Comparison of ENCODE assay signal across 13 cellular contexts in genomic region chr22:48744283-48744641, GRCh38.
"Had no signal": no experiment of that assay in that cellular context is flagged by ENCODE, and none has a peak within 500 bp of the region (broad histone marks: within the 10 kb centered on the region; RNA-seq: fewer than 3 reads in every experiment).

No MANE protein-coding gene starts in this region.

- H3K36me3 ChIP-seq: adrenal gland had no signal

- H3K27ac ChIP-seq: adrenal gland had no signal

- ATAC-seq: left colon, natural killer cell, SK-N-SH treated with all-trans-retinoic acid at 6 μM for 48 hours had no signal

- H3K9me3 ChIP-seq: adrenal gland had no signal

- H3K4me1 ChIP-seq: adrenal gland had no signal

- H3K27me3 ChIP-seq: adrenal gland, tibial nerve had no signal

- DNase-seq: activated CD4-positive, alpha-beta T cell treated with anti-CD3 and anti-CD28 coated beads, Interleukin-2, amount 10 ng/mL, durations not matched to agents 7 days and 5 days; activated naive CD4-positive, alpha-beta T cell treated with anti-CD3 and anti-CD28 coated beads, Interleukin-2, amount 50 U/mL, for 16 hours; central memory CD4-positive, alpha-beta T cell; hypothalamus; immature natural killer cell; left colon; natural killer cell; occipital lobe; SHP77 had no signal

- H3K4me3 ChIP-seq: adrenal gland, tibial nerve had no signal

- H3K27me3 Mint-ChIP-seq: activated CD4-positive, alpha-beta T cell treated with anti-CD3 and anti-CD28 coated beads, Interleukin-2, amount 10 ng/mL, durations not matched to agents 7 days and 5 days; dendritic cell treated with granulocyte-macrophage colony-stimulating factor and Interleukin-4, amounts not matched to agents 40 ng/mL and 50 ng/mL, for 4 days had no signal

- H3K4me3 Mint-ChIP-seq: activated CD4-positive, alpha-beta T cell treated with anti-CD3 and anti-CD28 coated beads, Interleukin-2, amount 10 ng/mL, durations not matched to agents 7 days and 5 days; dendritic cell treated with granulocyte-macrophage colony-stimulating factor and Interleukin-4, amounts not matched to agents 40 ng/mL and 50 ng/mL, for 4 days; immature natural killer cell; natural killer cell had no signal

- H3K4me1 Mint-ChIP-seq: activated CD4-positive, alpha-beta T cell treated with anti-CD3 and anti-CD28 coated beads, Interleukin-2, amount 10 ng/mL, durations not matched to agents 7 days and 5 days; immature natural killer cell; natural killer cell had no signal

- H3K27ac Mint-ChIP-seq: activated CD4-positive, alpha-beta T cell treated with anti-CD3 and anti-CD28 coated beads, Interleukin-2, amount 10 ng/mL, durations not matched to agents 7 days and 5 days; dendritic cell treated with granulocyte-macrophage colony-stimulating factor and Interleukin-4, amounts not matched to agents 40 ng/mL and 50 ng/mL, for 4 days; immature natural killer cell; natural killer cell had no signal

- H3K9me3 Mint-ChIP-seq: activated CD4-positive, alpha-beta T cell treated with anti-CD3 and anti-CD28 coated beads, Interleukin-2, amount 10 ng/mL, durations not matched to agents 7 days and 5 days; immature natural killer cell; natural killer cell had no signal

- H3K36me3 Mint-ChIP-seq: immature natural killer cell, natural killer cell had no signal
